ENCODE assay signal across 19 cellular contexts in genomic region chr6:34172961-34173775, GRCh38. TPM values are rescaled to one million over a fixed set of nuclear protein-coding genes. Genes with fewer than 3 reads are reported as not detected.
"Had no signal": no experiment of that assay in that cellular context is flagged by ENCODE, and none has a peak within 500 bp of the region (broad histone marks: within the 10 kb centered on the region; RNA-seq: fewer than 3 reads in every experiment).

No MANE protein-coding gene starts in this region.

- H3K36me3 ChIP-seq: cardiac muscle cell, left lung, stomach, uterus had no signal

- H3K36me3 Mint-ChIP-seq: WTC11 had no signal

- H3K4me1 ChIP-seq: left lung, stomach, uterus had no signal

- H3K27ac Mint-ChIP-seq: activated CD8-positive, alpha-beta T cell treated with anti-CD3 and anti-CD28 coated beads, Interleukin-2, amount 10 ng/mL, durations not matched to agents 7 days and 5 days; activated T-helper 2 cell treated with anti-CD3 and anti-CD28 coated beads, Interferon-gamma antibody, Interleukin-2, Interleukin-4, amounts not matched to agents 10 μg/mL and 5 μg/mL and 100 μg/mL, durations not matched to agents 14 hours and 24 hours and 36 hours; nephron progenitor cell; WTC11 had no signal

- H3K4me1 Mint-ChIP-seq: WTC11 had no signal

- DNase-seq: activated CD4-positive, alpha-beta T cell treated with anti-CD3 and anti-CD28 coated beads for 48 hours; activated CD8-positive, alpha-beta T cell treated with anti-CD3 and anti-CD28 coated beads, Interleukin-2, amount 10 ng/mL, durations not matched to agents 7 days and 5 days; effector CD8-positive, alpha-beta T cell; left lung; mesenchymal stem cell; nephron progenitor cell; SK-N-SH; stimulated activated CD4-positive, alpha-beta T cell treated with anti-CD3 and anti-CD28 coated beads, Interleukin-4, amount 100 ng/mL, for 24 hours; stomach; uterus had no signal

- H3K9me3 ChIP-seq: left lung, SK-N-SH, stomach, uterus had no signal

- H3K4me3 Mint-ChIP-seq: activated CD8-positive, alpha-beta T cell treated with anti-CD3 and anti-CD28 coated beads, Interleukin-2, amount 10 ng/mL, durations not matched to agents 7 days and 5 days; nephron progenitor cell; WTC11 had no signal

- H3K9me3 Mint-ChIP-seq: activated T-helper 2 cell treated with anti-CD3 and anti-CD28 coated beads, Interferon-gamma antibody, Interleukin-2, Interleukin-4, amounts not matched to agents 10 μg/mL and 5 μg/mL and 100 μg/mL, durations not matched to agents 14 hours and 24 hours and 36 hours had no signal

- H3K4me3 ChIP-seq: cardiac muscle cell, coronary artery, hepatocyte, left lung, stomach, uterus had no signal

- ATAC-seq: activated CD8-positive, alpha-beta T cell treated with anti-CD3 and anti-CD28 coated beads, Interleukin-2, amount 10 ng/mL, durations not matched to agents 7 days and 5 days; left lung; WTC11 had no signal

- H3K27ac ChIP-seq: cardiac muscle cell, coronary artery, epithelial cell of prostate, hepatocyte, left lung, stomach, uterus had no signal

RNA-seq across cellular contexts. Expression of gene GRM4, which starts 27.3 kb away (rescaled TPM):
- total RNA-seq: activated CD8-positive, alpha-beta T cell treated with anti-CD3 and anti-CD28 coated beads, Interleukin-2, amount 10 ng/mL, durations not matched to agents 7 days and 5 days; activated T-helper 2 cell treated with anti-CD3 and anti-CD28 coated beads, Interferon-gamma antibody, Interleukin-2, Interleukin-4, amounts not matched to agents 10 μg/mL and 5 μg/mL and 100 μg/mL, durations not matched to agents 14 hours and 24 hours and 36 hours; aorta; left lung; pulmonary artery endothelial cell; T-helper 1 cell treated with Interleukin-12 subunit alpha and Interleukin-12 subunit beta and Interleukin-4 antibody, amounts not matched to agents 30 ng/mL and 1 ng/mL, for 36 hours had no signal
- polyA plus RNA-seq: aorta, hepatocyte, SK-N-SH, stomach had no signal
